Comparison of ENCODE assay signal across 11 cellular contexts in the genomic region with DNA sequence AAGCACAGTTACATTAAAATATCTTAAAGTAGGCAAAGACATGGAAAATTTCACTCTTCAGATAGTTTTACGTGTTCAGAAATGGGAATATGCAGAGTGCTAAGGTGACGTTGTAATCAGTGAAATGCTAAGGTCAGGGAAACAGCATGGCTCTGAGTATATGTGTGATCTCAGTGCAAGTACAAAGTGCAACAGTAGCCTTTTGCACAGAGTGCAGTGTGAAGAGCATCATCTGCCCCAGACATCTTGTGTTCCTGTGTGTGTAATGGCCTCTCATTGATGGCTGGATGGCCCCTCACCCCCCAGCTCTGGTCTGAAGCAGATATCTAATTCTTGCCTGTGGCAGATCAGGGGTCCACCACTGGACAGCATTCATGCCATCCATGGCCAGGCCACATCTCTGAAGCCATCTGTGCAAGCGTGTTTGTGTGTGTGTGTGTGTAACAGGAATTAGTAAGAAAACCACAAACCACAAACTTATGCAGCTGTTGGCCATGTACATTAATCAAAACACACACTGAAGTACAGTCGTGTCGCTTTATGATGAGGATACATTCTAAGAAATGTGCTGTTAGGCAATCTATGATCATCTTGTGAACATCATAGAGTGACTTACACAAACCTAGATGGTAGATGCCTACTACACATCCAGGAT.
DNase-seq lines count a peak whose midpoint lies in the region; ATAC-seq, FAIRE-seq and TF ChIP-seq lines count a peak whose summit lies in the region.
"Had no signal": no experiment of that assay in that cellular context is flagged by ENCODE, and none has a peak within 500 bp of the region (broad histone marks: within the 10 kb centered on the region; RNA-seq: fewer than 3 reads in every experiment).

No MANE protein-coding gene starts in this region.

- FAIRE-seq in GM18507 (lab: Jason Lieb, UNC): peak; percentile 83

- peaks cover 50% of the 10 kb centered on the region for H3K4me1 Mint-ChIP-seq in glutamatergic neuron (ENCODE audit: low read depth, unreplicated experiment)
- H3K4me1 Mint-ChIP-seq: WTC11 had no signal

- ATAC-seq in HG03139 (IDR thresholded peaks at IDR 0.05; ENCODE audit: unreplicated experiment): no peak
- ATAC-seq: WTC11 had no signal

- H3K36me3 Mint-ChIP-seq in glutamatergic neuron (ENCODE audit: unreplicated experiment): no peaks in the 10 kb centered on the region

- H3K27ac Mint-ChIP-seq in glutamatergic neuron (ENCODE audit: unreplicated experiment): peak overlapping the region; percentile 84
- H3K27ac Mint-ChIP-seq: WTC11 had no signal

- CTCF ChIA-PET in AG04450 (lab: Charles Lee) (interaction anchor here (0.7 kb wide), 1 partner anchor 188 kb away, joined by 3 read pairs; no protein-coding TSS in a partner anchor), HEK293T (lab: Yijun Ruan, JAX) (no interaction called here)

- DNase-seq in AG04450 (ENCODE audit: low read depth, low spot score) (peak; percentile 72), GM18507 (ENCODE audit: extremely low spot score, insufficient read length, low read depth) (no peak), RPMI7951 (ENCODE audit: low read depth) (peak; percentile 85), glutamatergic neuron (no peak), kidney tubule cell (ENCODE audit: low spot score) (no peak), NCI-H128 (lab: John Stamatoyannopoulos, UW; ENCODE audit: unreplicated experiment) (no peak), HEK293T (ENCODE audit: extremely low spot score) (no peak)
- DNase-seq: aorta had no signal

- H3K27ac ChIP-seq in AG04450 (ENCODE audit: low read depth, low read length): no peak overlapping the region

- H3K27me3 ChIP-seq in AG04450 (ENCODE audit: control insufficient read depth, insufficient read depth, low read length): no peaks in the 10 kb centered on the region

- H3K27me3 Mint-ChIP-seq in glutamatergic neuron (ENCODE audit: unreplicated experiment): peaks cover 7% of the 10 kb centered on the region

- no peak overlapping the region for H3K4me3 Mint-ChIP-seq in glutamatergic neuron (ENCODE audit: unreplicated experiment)
- H3K4me3 Mint-ChIP-seq: CD14-positive monocyte, WTC11 had no signal

- TF ChIP-seq CTCF in AG04450 (IDR thresholded peaks at IDR 0.05; ENCODE audit: low read depth, low read length): no peak
- no peak for TF ChIP-seq CTCF in glutamatergic neuron (IDR thresholded peaks at IDR 0.05; ENCODE audit: partially characterized antibody, unreplicated experiment)

- POLR2A ChIA-PET in AG04450 (lab: Yijun Ruan, JAX) (no interaction called here), HEK293T (lab: Yijun Ruan, JAX) (no interaction called here)

- peaks cover 4% of the 10 kb centered on the region for H3K9me3 Mint-ChIP-seq in glutamatergic neuron (ENCODE audit: unreplicated experiment)

- H3K9me3 ChIP-seq in AG04450 (ENCODE audit: control insufficient read depth, insufficient read depth, low read length): no peaks in the 10 kb centered on the region

- no peak overlapping the region for H3K4me3 ChIP-seq in AG04450 (ENCODE audit: low read depth, low read length)

TF ChIP-seq in HEK293T, 16 proteins besides CTCF, POLR2A, EP300 and RAD21:
- TF ChIP-seq ELF4 (IDR thresholded peaks at IDR 0.05) (no peak), SUZ12 (IDR thresholded peaks at IDR 0.05) (no peak), SP1 (IDR thresholded peaks at IDR 0.05) (no peak), NFRKB (IDR thresholded peaks at IDR 0.05) (no peak), CTBP1 (IDR thresholded peaks at IDR 0.05; ENCODE audit: borderline replicate concordance) (no peak), LEF1 (IDR thresholded peaks at IDR 0.05; ENCODE audit: borderline replicate concordance) (no peak), BHLHE40 (IDR thresholded peaks at IDR 0.05; ENCODE audit: borderline replicate concordance) (no peak), TARDBP (IDR thresholded peaks at IDR 0.05) (no peak), FOXA1 (IDR thresholded peaks at IDR 0.05) (no peak), HDGF (IDR thresholded peaks at IDR 0.05; ENCODE audit: borderline replicate concordance) (no peak), FOXM1 (IDR thresholded peaks at IDR 0.05; ENCODE audit: borderline replicate concordance) (no peak), ZNF384 (IDR thresholded peaks at IDR 0.05) (no peak)
- TF ChIP-seq, protein P1, sequence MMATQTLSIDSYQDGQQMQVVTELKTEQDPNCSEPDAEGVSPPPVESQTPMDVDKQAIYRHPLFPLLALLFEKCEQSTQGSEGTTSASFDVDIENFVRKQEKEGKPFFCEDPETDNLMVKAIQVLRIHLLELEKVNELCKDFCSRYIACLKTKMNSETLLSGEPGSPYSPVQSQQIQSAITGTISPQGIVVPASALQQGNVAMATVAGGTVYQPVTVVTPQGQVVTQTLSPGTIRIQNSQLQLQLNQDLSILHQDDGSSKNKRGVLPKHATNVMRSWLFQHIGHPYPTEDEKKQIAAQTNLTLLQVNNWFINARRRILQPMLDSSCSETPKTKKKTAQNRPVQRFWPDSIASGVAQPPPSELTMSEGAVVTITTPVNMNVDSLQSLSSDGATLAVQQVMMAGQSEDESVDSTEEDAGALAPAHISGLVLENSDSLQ (IDR thresholded peaks at IDR 0.05): no peak

Comparison
In these comparisons a context has a peak if more than half of its experiments do, and no peak if none do; other contexts are left out.
1. DNase-seq: peak in AG04450 (single experiment) and RPMI7951 (single experiment); none in GM18507 (single experiment), glutamatergic neuron (single experiment), kidney tubule cell (single experiment), NCI-H128 (single experiment) and HEK293T (single experiment).